8 cellular contexts compared by ENCODE assay signal in the genomic region with DNA sequence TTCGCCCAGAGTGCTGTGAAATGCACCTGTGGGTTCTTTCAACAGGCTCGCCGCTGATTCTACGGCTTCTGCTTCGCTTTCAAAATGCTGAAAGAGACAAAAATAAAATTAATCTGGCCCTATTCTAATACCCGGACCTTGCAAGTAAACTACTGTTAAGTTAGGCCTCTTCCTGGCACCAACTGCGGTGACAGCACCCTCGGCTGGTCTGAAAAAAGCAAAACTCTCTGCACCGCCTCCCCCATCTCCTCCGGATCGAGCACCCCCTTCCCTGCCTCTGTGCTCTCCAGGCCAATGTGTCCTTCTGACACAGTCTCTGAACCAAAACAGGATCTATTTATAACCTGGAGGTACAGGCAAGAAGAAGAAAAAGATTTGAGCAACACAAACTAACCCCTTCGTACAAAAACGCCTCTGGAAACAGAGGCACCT. TPM values are rescaled to one million over a fixed set of nuclear protein-coding genes. Genes with fewer than 3 reads are reported as not detected.
A peak's percentile ranks its signal among the peaks of the same experiment; 100 is the strongest.
DNase-seq lines count a peak whose midpoint lies in the region; ATAC-seq, FAIRE-seq and TF ChIP-seq lines count a peak whose summit lies in the region.

No MANE protein-coding gene starts in this region.

- peak overlapping the region; percentile 83 for H3K4me2 ChIP-seq in K562 (ENCODE audit: insufficient read depth, low read length)

- H3K27me3 ChIP-seq in K562 (ENCODE audit: control insufficient read depth in 2 of 2, insufficient read depth in 2 of 2, low read length in 2 of 2) (no peaks in the 10 kb centered on the region; a peak in 1 of 5 replicates), iPS-15b (ENCODE audit: control insufficient read depth, insufficient read depth, low read length) (no peaks in the 10 kb centered on the region), gastrocnemius medialis (no peaks in the 10 kb centered on the region)

- no peaks in the 10 kb centered on the region for H4K20me1 ChIP-seq in K562 (replicated peaks; ENCODE audit: control insufficient read depth, insufficient read depth, low read length)

- WGBS in K562 (ENCODE audit: insufficient coverage, low coverage, missing lambda C conversion rate) = 4% methylated on average over 12 of the region's 13 CpGs

- POLR2A ChIA-PET in K562 (lab: Yijun Ruan, JAX) = interaction anchor here (0.7 to 1.1 kb wide), 3 partner anchors 9 to 79 kb away, joined by 3 to 5 read pairs (median 4); no protein-coding TSS in a partner anchor

- H3K4me3 ChIP-seq in K562 = peak overlapping the region; percentile 87
- peak overlapping the region; percentile 68 for H3K4me3 ChIP-seq in iPS-15b (ENCODE audit: low read depth, low read length)
- peak overlapping the region; percentile 92 to 98 (median 95) for H3K4me3 ChIP-seq in gastrocnemius medialis

- TF ChIP-seq POLR2A in K562 (conservative IDR thresholded peaks at IDR 0.05) = no peak
- peak in 1 of 2 donors; percentile 58 for TF ChIP-seq POLR2A in gastrocnemius medialis (IDR thresholded peaks at IDR 0.05)

- no peak for TF ChIP-seq EP300 in K562 (IDR thresholded peaks at IDR 0.05; ENCODE audit: low read length)

- H3K79me2 ChIP-seq in K562 (ENCODE audit: control insufficient read depth, insufficient read depth, low read length) = no peaks in the 10 kb centered on the region

- H3K9me1 ChIP-seq in K562 (ENCODE audit: control insufficient read depth, insufficient read depth, low read length) = no peaks in the 10 kb centered on the region

- intact Hi-C loops in K562 (cut with micrococcal nuclease) (loop anchor here (2.0 to 5.0 kb wide), 2 partner anchors 111 to 149 kb away; partner anchors contain the start of genes ARPP19 and MYO5A), gastrocnemius medialis (cut with DNase I; ENCODE audit: low total_unique reads) (loop anchor here (2.0 to 10.0 kb wide), 5 partner anchors 25 to 341 kb away; partner anchors contain the start of gene MYO5A)

- peak overlapping the region; percentile 80 for H3K27ac ChIP-seq in K562 (ENCODE audit: extremely low read depth, low read depth, low read length)
- H3K27ac ChIP-seq in gastrocnemius medialis = peak overlapping the region; percentile 98 to 100 (median 99)

- TF ChIP-seq RAD21 in K562 (CRISPR knock-in tag; conservative IDR thresholded peaks at IDR 0.05 in 1 of 2, IDR thresholded peaks at IDR 0.05 in 1 of 2) = peak in 1 of 2 experiments; percentile 35; a peak in 2 of 4 replicates

- CTCF ChIA-PET in K562 (lab: Yijun Ruan, JAX; ENCODE audit: low intra/inter-chr PET ratio) = no interaction called here

- in situ Hi-C loops in K562 (cut with MboI) = no loop called here
- in situ Hi-C loops in gastrocnemius medialis (cut with MboI; ENCODE audit: low sequenced_read_pairs in 4 of 4) = no loop called here

- peak in 2 of 3 experiments; percentile 24 to 37; a peak in 2 of 6 replicates for TF ChIP-seq CTCF in K562 (IDR thresholded peaks at IDR 0.05 in 2 of 3, conservative IDR thresholded peaks at IDR 0.05 in 1 of 3; ENCODE audit: insufficient read depth in 2 of 3, low read depth in 1 of 3, low read length in 3 of 3)
- TF ChIP-seq CTCF in gastrocnemius medialis (IDR thresholded peaks at IDR 0.05 in 4 of 5, conservative IDR thresholded peaks at IDR 0.05 in 1 of 5) = peak in 1 of 5 experiments; percentile 12

- ATAC-seq in GM19467 (IDR thresholded peaks at IDR 0.05; ENCODE audit: unreplicated experiment) (peak; percentile 20), K562 (peak; percentile 72), gastrocnemius medialis (peak; percentile 45 to 51)

- H3K9ac ChIP-seq in K562 (ENCODE audit: insufficient read depth in 1 of 2, low read depth in 2 of 2, low read length in 2 of 2) (peak overlapping the region; percentile 66 to 89), iPS-15b (ENCODE audit: low read depth, low read length) (peak overlapping the region; percentile 47)

- peaks cover 10 to 14% of the 10 kb centered on the region in 2 experiments; a peak in 4 of 5 replicates for H3K4me1 ChIP-seq in K562 (replicated peaks in 1 of 2; ENCODE audit: control insufficient read depth in 2 of 2, insufficient read depth in 2 of 2, low read length in 2 of 2)
- peaks cover 5% of the 10 kb centered on the region for H3K4me1 ChIP-seq in iPS-15b (ENCODE audit: control insufficient read depth, insufficient read depth, low read length)
- H3K4me1 ChIP-seq in gastrocnemius medialis = peaks cover 37 to 55% of the 10 kb centered on the region in 2 donors

- FAIRE-seq in K562 (lab: Jason Lieb, UNC) = no peak

- H2AFZ ChIP-seq in K562 (ENCODE audit: low read depth, low read length) = peak overlapping the region; percentile 94

- DNase-seq in COR-L47 (lab: John Stamatoyannopoulos, UW) (peak; percentile 29), HuH-7 (ENCODE audit: low spot score) (peak; percentile 38), T-helper 9 cell (peak; percentile 34), K562 (ENCODE audit: extremely low read depth in 1 of 4, low spot score in 3 of 4) (peak; percentile 15 to 61 (median 35)), gastrocnemius medialis (peak; percentile 71 to 77), GM19238 (ENCODE audit: insufficient read length, low spot score) (no peak)

- H3K9me3 ChIP-seq in K562 (replicated peaks; ENCODE audit: control insufficient read depth, insufficient read depth, low read depth, low read length) = no peaks in the 10 kb centered on the region
- H3K9me3 ChIP-seq in iPS-15b (ENCODE audit: control insufficient read depth, insufficient read depth, low read length) = no peaks in the 10 kb centered on the region
- H3K9me3 ChIP-seq in gastrocnemius medialis = no peaks in the 10 kb centered on the region

- no TSS peak for BruUV-seq in K562 (replicated peaks; lab: Mats Ljungman, UMichigan)

- H3K36me3 ChIP-seq in K562 (ENCODE audit: control insufficient read depth, insufficient read depth, low read length) (no peaks in the 10 kb centered on the region), iPS-15b (ENCODE audit: control insufficient read depth, insufficient read depth, low read length) (no peaks in the 10 kb centered on the region), gastrocnemius medialis (peaks cover 5 to 50% of the 10 kb centered on the region in 2 donors)

TF ChIP-seq in K562, 482 proteins besides CTCF, POLR2A, EP300 and RAD21 (continues in another document):
- TF ChIP-seq NFRKB (IDR thresholded peaks at IDR 0.05; ENCODE audit: low read depth) (no peak), ZBTB26 (CRISPR knock-in tag; IDR thresholded peaks at IDR 0.05) (no peak)
- TF ChIP-seq, protein P1, sequence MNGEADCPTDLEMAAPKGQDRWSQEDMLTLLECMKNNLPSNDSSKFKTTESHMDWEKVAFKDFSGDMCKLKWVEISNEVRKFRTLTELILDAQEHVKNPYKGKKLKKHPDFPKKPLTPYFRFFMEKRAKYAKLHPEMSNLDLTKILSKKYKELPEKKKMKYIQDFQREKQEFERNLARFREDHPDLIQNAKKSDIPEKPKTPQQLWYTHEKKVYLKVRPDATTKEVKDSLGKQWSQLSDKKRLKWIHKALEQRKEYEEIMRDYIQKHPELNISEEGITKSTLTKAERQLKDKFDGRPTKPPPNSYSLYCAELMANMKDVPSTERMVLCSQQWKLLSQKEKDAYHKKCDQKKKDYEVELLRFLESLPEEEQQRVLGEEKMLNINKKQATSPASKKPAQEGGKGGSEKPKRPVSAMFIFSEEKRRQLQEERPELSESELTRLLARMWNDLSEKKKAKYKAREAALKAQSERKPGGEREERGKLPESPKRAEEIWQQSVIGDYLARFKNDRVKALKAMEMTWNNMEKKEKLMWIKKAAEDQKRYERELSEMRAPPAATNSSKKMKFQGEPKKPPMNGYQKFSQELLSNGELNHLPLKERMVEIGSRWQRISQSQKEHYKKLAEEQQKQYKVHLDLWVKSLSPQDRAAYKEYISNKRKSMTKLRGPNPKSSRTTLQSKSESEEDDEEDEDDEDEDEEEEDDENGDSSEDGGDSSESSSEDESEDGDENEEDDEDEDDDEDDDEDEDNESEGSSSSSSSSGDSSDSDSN (IDR thresholded peaks at IDR 0.05; ENCODE audit: borderline replicate concordance in 1 of 2, low read depth in 2 of 2, low read length in 2 of 2) = peak in 1 of 2 experiments; percentile 67; a peak in 2 of 4 replicates

RNA-seq across cellular contexts. Expression of gene ATOSA, which starts 1.1 kb away (rescaled TPM):
- 7.7 and 29.7 TPM in 2 replicates for total RNA-seq in K562 (2011; cell fraction: chromatin; rRNA removed; ENCODE audit: low replicate concordance)
- 3.7 and 5.1 TPM in 2 replicates for total RNA-seq in K562 (2011; cell fraction: nucleolus; rRNA removed)
- 17.5 and 28.7 TPM in 2 replicates for total RNA-seq in K562 (2011; cell fraction: nucleoplasm; rRNA removed)
- total RNA-seq in K562 (2014; rRNA removed) (3.9 and 5.2 TPM in 2 replicates), K562 (2014; rRNA removed; fragmentation: Illumina TruSeq; extraction: Trizol) (3.7 and 3.8 TPM in 2 replicates), K562 (2015; rRNA removed; fragmentation: Illumina TruSeq; extraction: Trizol) (3.2 and 3.9 TPM in 2 replicates), K562 (2021) (3.9 and 6.1 TPM in 2 replicates), gastrocnemius medialis (100 to 1,000 TPM in 3 of 4 donors, 10 to 100 TPM in 1; 61.9 to 491 (median 137) TPM)
- polyA plus RNA-seq in K562 (2011; rRNA removed) (5.2 and 5.9 TPM in 2 replicates), K562 (2014; fragmentation: Illumina TruSeq; extraction: Trizol) (4.2 and 5.8 TPM in 2 replicates), K562 (2014; fragmentation: Nextera tagmentation; extraction: Ambion mirVana) (1 to 10 TPM; 2.0 to 2.1 TPM), K562 (2014; rRNA removed) (3.0 and 3.6 TPM in 2 replicates)
- 1.1 and 3.0 TPM in 2 replicates for polyA plus RNA-seq in K562 (2011; cell fraction: cytosol; rRNA removed)
- polyA plus RNA-seq in K562 (2011; cell fraction: nucleus; rRNA removed) = 8.6 and 12.3 TPM in 2 replicates
- 4.5 and 9.3 TPM in 2 replicates for polyA plus RNA-seq in K562 (2012)
- polyA minus RNA-seq in K562 (2011; rRNA and poly(A)+ RNA removed) = 10.3 and 10.8 TPM in 2 replicates
- 3.7 and 6.5 TPM in 2 replicates for polyA minus RNA-seq in K562 (2011; cell fraction: cytosol; rRNA and poly(A)+ RNA removed)
- 8.2 and 12.2 TPM in 2 replicates for polyA minus RNA-seq in K562 (2011; cell fraction: nucleus; rRNA and poly(A)+ RNA removed)

Comparison
In these comparisons a context has a peak if more than half of its experiments do, and no peak if none do; other contexts are left out.
1. ATAC-seq: peak in every context shown above with its lines; median percentile 72 in K562; 48 in gastrocnemius medialis; 20 in GM19467.